17 cellular contexts compared by ENCODE assay signal in genomic region chr20:24572140-24572539, GRCh38.
A peak's percentile ranks its signal among the peaks of the same experiment; 100 is the strongest.
DNase-seq lines count a peak whose midpoint lies in the region; ATAC-seq and TF ChIP-seq lines count a peak whose summit lies in the region.
"Had no signal": no experiment of that assay in that cellular context is flagged by ENCODE, and none has a peak within 500 bp of the region (broad histone marks: within the 10 kb centered on the region; RNA-seq: fewer than 3 reads in every experiment).

No MANE protein-coding gene starts in this region.

- H3K27ac Mint-ChIP-seq in GM23338, result peak overlapping the region; percentile 42; the same call in 1 of the 2 replicates
- H3K27ac Mint-ChIP-seq in activated naive CD4-positive, alpha-beta T cell treated with anti-CD3 and anti-CD28 coated beads for 36 hours, result no peak overlapping the region
- H3K27ac Mint-ChIP-seq: B cell; CD4-positive, CD25-positive, alpha-beta regulatory T cell; CD8-positive, alpha-beta T cell had no signal

- peaks cover 12% of the 10 kb centered on the region for H3K27me3 Mint-ChIP-seq in GM23338 (ENCODE audit: insufficient read depth, low read depth, poor library complexity)
- H3K27me3 Mint-ChIP-seq in activated naive CD4-positive, alpha-beta T cell treated with anti-CD3 and anti-CD28 coated beads for 36 hours (ENCODE audit: low read depth), result no peaks in the 10 kb centered on the region
- H3K27me3 Mint-ChIP-seq: B cell; CD4-positive, CD25-positive, alpha-beta regulatory T cell had no signal

- H4K20me1 ChIP-seq in GM23338 (replicated peaks; ENCODE audit: insufficient read depth), result no peaks in the 10 kb centered on the region
- H4K20me1 ChIP-seq: BLaER1 had no signal

- no peaks in the 10 kb centered on the region for H3K4me1 Mint-ChIP-seq in GM23338
- H3K4me1 Mint-ChIP-seq in activated naive CD4-positive, alpha-beta T cell treated with anti-CD3 and anti-CD28 coated beads for 36 hours (ENCODE audit: low read depth), result no peaks in the 10 kb centered on the region
- H3K4me1 Mint-ChIP-seq: CD4-positive, CD25-positive, alpha-beta regulatory T cell had no signal

- H3F3A ChIP-seq in GM23338 (replicated peaks; ENCODE audit: low read depth), result no peaks in the 10 kb centered on the region

- no peak overlapping the region for H2AFZ ChIP-seq in GM23338

- no peak overlapping the region for H3K4me2 ChIP-seq in GM23338
- H3K4me2 ChIP-seq: BLaER1 had no signal

- intact Hi-C loops in activated naive CD4-positive, alpha-beta T cell treated with anti-CD3 and anti-CD28 coated beads for 36 hours (cut with micrococcal nuclease), result no loop called here
- intact Hi-C loops in left colon (cut with DNase I, micrococcal nuclease), result no loop called here

- ATAC-seq in GM23338, result no peak
- ATAC-seq in left colon, result no peak
- ATAC-seq in HG03565 (IDR thresholded peaks at IDR 0.05; ENCODE audit: unreplicated experiment), result no peak
- ATAC-seq: CD8-positive, alpha-beta T cell had no signal

- H3K9me3 Mint-ChIP-seq in GM23338, result no peaks in the 10 kb centered on the region
- H3K9me3 Mint-ChIP-seq in activated naive CD4-positive, alpha-beta T cell treated with anti-CD3 and anti-CD28 coated beads for 36 hours, result no peaks in the 10 kb centered on the region
- H3K9me3 Mint-ChIP-seq: CD4-positive, CD25-positive, alpha-beta regulatory T cell; CD8-positive, alpha-beta T cell had no signal

- H3K36me3 Mint-ChIP-seq in GM23338 (ENCODE audit: low read depth), result no peaks in the 10 kb centered on the region
- H3K36me3 Mint-ChIP-seq in activated naive CD4-positive, alpha-beta T cell treated with anti-CD3 and anti-CD28 coated beads for 36 hours (ENCODE audit: low read depth), result no peaks in the 10 kb centered on the region
- H3K36me3 Mint-ChIP-seq: CD4-positive, CD25-positive, alpha-beta regulatory T cell; CD8-positive, alpha-beta T cell had no signal

- H3K9me2 ChIP-seq in GM23338 (ENCODE audit: insufficient read depth), result no peaks in the 10 kb centered on the region

- no peaks in the 10 kb centered on the region for H3K27me3 ChIP-seq in GM23338 (ENCODE audit: insufficient read depth)
- H3K27me3 ChIP-seq: BLaER1 had no signal

- CTCF ChIA-PET in activated naive CD4-positive, alpha-beta T cell treated with anti-CD3 and anti-CD28 coated beads for 36 hours (lab: Charles Lee), result interaction anchor here (0.6 kb wide), 1 partner anchor 211 kb away, joined by 3 read pairs; no protein-coding TSS in a partner anchor

- H3K79me2 ChIP-seq in GM23338 (replicated peaks; ENCODE audit: insufficient read depth), result no peaks in the 10 kb centered on the region

- H3K4me3 Mint-ChIP-seq in GM23338, result no peak overlapping the region
- H3K4me3 Mint-ChIP-seq in activated naive CD4-positive, alpha-beta T cell treated with anti-CD3 and anti-CD28 coated beads for 36 hours, result no peak overlapping the region
- H3K4me3 Mint-ChIP-seq: B cell; CD4-positive, CD25-positive, alpha-beta regulatory T cell; CD8-positive, alpha-beta T cell had no signal

- DNase-seq in GM23338 (ENCODE audit: low spot score) (no peak), islet precursor cell (peak; percentile 22), left colon (no peak)
- no peak for DNase-seq in activated naive CD4-positive, alpha-beta T cell treated with anti-CD3 and anti-CD28 coated beads for 36 hours
- DNase-seq: Caco-2; CD4-positive, CD25-positive, alpha-beta regulatory T cell; CD8-positive, alpha-beta T cell; DMS153; DND-41; H7; HCEC 1CT had no signal

- no peaks in the 10 kb centered on the region for H3K36me3 ChIP-seq in GM23338 (ENCODE audit: insufficient read depth)
- H3K36me3 ChIP-seq: BLaER1 had no signal

- H3K27ac ChIP-seq in GM23338 (ENCODE audit: low read depth), result no peak overlapping the region
- H3K27ac ChIP-seq in cingulate gyrus (ENCODE audit: low read depth, low read length), result peak overlapping the region; percentile 29
- H3K27ac ChIP-seq: 22Rv1, BLaER1, C4-2B had no signal

- no peak overlapping the region for H3K4me3 ChIP-seq in GM23338
- H3K4me3 ChIP-seq: BLaER1 had no signal

- no peak for TF ChIP-seq CTCF in GM23338 (conservative IDR thresholded peaks at IDR 0.05; ENCODE audit: low read depth in 2 of 2)

- H3K4me1 ChIP-seq in GM23338 (ENCODE audit: insufficient read depth), result no peaks in the 10 kb centered on the region
- H3K4me1 ChIP-seq: Caco-2 had no signal

TF ChIP-seq in GM23338, 12 proteins besides CTCF, POLR2A, EP300 and RAD21 (continues in another document):
- TF ChIP-seq JUNB (IDR thresholded peaks at IDR 0.05; ENCODE audit: unreplicated experiment) (no peak), ZNF114 (CRISPR knock-in tag; IDR thresholded peaks at IDR 0.05) (no peak), REST (IDR thresholded peaks at IDR 0.05; ENCODE audit: unreplicated experiment) (no peak), ETS1 (IDR thresholded peaks at IDR 0.05) (no peak), NANOG (IDR thresholded peaks at IDR 0.05; ENCODE audit: borderline replicate concordance) (no peak), EZH2 (IDR thresholded peaks at IDR 0.05; ENCODE audit: low read depth, unreplicated experiment) (no peak), POLR2AphosphoS5 (IDR thresholded peaks at IDR 0.05; ENCODE audit: low read depth) (no peak), CREB1 (CRISPR knock-in tag; IDR thresholded peaks at IDR 0.05; ENCODE audit: low read depth) (no peak)
